Comparison of ENCODE assay signal across 1 cellular context in genomic region chr18:75210274-75211001, GRCh38.
A peak's percentile ranks its signal among the peaks of the same experiment; 100 is the strongest.
TF ChIP-seq lines count a peak whose summit lies in the region.

A gene with protein sequence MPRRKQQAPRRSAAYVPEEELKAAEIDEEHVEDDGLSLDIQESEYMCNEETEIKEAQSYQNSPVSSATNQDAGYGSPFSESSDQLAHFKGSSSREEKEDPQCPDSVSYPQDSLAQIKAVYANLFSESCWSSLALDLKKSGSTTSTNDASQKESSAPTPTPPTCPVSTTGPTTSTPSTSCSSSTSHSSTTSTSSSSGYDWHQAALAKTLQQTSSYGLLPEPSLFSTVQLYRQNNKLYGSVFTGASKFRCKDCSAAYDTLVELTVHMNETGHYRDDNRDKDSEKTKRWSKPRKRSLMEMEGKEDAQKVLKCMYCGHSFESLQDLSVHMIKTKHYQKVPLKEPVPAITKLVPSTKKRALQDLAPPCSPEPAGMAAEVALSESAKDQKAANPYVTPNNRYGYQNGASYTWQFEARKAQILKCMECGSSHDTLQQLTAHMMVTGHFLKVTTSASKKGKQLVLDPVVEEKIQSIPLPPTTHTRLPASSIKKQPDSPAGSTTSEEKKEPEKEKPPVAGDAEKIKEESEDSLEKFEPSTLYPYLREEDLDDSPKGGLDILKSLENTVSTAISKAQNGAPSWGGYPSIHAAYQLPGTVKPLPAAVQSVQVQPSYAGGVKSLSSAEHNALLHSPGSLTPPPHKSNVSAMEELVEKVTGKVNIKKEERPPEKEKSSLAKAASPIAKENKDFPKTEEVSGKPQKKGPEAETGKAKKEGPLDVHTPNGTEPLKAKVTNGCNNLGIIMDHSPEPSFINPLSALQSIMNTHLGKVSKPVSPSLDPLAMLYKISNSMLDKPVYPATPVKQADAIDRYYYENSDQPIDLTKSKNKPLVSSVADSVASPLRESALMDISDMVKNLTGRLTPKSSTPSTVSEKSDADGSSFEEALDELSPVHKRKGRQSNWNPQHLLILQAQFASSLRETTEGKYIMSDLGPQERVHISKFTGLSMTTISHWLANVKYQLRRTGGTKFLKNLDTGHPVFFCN (N-terminal part only) (plus strand): TSS chr18:75210797. CDS start chr18:75211877, 1,080 bp downstream.

TF ChIP-seq in K562, 482 proteins besides CTCF, POLR2A, EP300 and RAD21 (continued from another document and continues in another):
- TF ChIP-seq, protein P1, sequence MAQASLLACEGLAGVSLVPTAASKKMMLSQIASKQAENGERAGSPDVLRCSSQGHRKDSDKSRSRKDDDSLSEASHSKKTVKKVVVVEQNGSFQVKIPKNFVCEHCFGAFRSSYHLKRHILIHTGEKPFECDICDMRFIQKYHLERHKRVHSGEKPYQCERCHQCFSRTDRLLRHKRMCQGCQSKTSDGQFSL (CRISPR knock-in tag; IDR thresholded peaks at IDR 0.05), result no peak
- TF ChIP-seq, protein P1 (tag; IDR thresholded peaks at IDR 0.05), result peak in 1 of 2 experiments; percentile 76; a peak in 2 of 4 replicates
- TF ChIP-seq, protein P2, sequence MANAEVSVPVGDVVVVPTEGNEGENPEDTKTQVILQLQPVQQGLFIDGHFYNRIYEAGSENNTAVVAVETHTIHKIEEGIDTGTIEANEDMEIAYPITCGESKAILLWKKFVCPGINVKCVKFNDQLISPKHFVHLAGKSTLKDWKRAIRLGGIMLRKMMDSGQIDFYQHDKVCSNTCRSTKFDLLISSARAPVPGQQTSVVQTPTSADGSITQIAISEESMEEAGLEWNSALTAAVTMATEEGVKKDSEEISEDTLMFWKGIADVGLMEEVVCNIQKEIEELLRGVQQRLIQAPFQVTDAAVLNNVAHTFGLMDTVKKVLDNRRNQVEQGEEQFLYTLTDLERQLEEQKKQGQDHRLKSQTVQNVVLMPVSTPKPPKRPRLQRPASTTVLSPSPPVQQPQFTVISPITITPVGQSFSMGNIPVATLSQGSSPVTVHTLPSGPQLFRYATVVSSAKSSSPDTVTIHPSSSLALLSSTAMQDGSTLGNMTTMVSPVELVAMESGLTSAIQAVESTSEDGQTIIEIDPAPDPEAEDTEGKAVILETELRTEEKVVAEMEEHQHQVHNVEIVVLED (CRISPR knock-in tag; IDR thresholded peaks at IDR 0.05), result no peak
- no peak for TF ChIP-seq CAMTA2 (CRISPR knock-in tag; conservative IDR thresholded peaks at IDR 0.05)
- TF ChIP-seq L3MBTL2 (IDR thresholded peaks at IDR 0.05), result peak; percentile 40; the same call in 1 of the 2 replicates
- no peak for TF ChIP-seq RREB1 (CRISPR knock-in tag; IDR thresholded peaks at IDR 0.05)
- no peak for TF ChIP-seq POLR3G (IDR thresholded peaks at IDR 0.05; ENCODE audit: extremely low read depth, insufficient read length, insufficient replicate concordance)
- no peak for TF ChIP-seq ZNF175 (CRISPR knock-in tag; IDR thresholded peaks at IDR 0.05; ENCODE audit: low read depth)
- peak; percentile 60; the same call in 1 of the 2 replicates for TF ChIP-seq RNF2 (IDR thresholded peaks at IDR 0.05)
- no peak for TF ChIP-seq ZNF212 (CRISPR knock-in tag; IDR thresholded peaks at IDR 0.05)
- no peak for TF ChIP-seq SNRNP70 (optimal IDR thresholded peaks at IDR 0.05; ENCODE audit: low read depth, low read length)
- no peak for TF ChIP-seq EHMT2 (IDR thresholded peaks at IDR 0.05)
- TF ChIP-seq FOXM1 (IDR thresholded peaks at IDR 0.05; ENCODE audit: low read depth), result no peak
- no peak for TF ChIP-seq FOXM1 (CRISPR knock-in tag; IDR thresholded peaks at IDR 0.05; ENCODE audit: low read depth)
- TF ChIP-seq, protein P3, sequence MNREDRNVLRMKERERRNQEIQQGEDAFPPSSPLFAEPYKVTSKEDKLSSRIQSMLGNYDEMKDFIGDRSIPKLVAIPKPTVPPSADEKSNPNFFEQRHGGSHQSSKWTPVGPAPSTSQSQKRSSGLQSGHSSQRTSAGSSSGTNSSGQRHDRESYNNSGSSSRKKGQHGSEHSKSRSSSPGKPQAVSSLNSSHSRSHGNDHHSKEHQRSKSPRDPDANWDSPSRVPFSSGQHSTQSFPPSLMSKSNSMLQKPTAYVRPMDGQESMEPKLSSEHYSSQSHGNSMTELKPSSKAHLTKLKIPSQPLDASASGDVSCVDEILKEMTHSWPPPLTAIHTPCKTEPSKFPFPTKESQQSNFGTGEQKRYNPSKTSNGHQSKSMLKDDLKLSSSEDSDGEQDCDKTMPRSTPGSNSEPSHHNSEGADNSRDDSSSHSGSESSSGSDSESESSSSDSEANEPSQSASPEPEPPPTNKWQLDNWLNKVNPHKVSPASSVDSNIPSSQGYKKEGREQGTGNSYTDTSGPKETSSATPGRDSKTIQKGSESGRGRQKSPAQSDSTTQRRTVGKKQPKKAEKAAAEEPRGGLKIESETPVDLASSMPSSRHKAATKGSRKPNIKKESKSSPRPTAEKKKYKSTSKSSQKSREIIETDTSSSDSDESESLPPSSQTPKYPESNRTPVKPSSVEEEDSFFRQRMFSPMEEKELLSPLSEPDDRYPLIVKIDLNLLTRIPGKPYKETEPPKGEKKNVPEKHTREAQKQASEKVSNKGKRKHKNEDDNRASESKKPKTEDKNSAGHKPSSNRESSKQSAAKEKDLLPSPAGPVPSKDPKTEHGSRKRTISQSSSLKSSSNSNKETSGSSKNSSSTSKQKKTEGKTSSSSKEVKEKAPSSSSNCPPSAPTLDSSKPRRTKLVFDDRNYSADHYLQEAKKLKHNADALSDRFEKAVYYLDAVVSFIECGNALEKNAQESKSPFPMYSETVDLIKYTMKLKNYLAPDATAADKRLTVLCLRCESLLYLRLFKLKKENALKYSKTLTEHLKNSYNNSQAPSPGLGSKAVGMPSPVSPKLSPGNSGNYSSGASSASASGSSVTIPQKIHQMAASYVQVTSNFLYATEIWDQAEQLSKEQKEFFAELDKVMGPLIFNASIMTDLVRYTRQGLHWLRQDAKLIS (CRISPR knock-in tag; IDR thresholded peaks at IDR 0.05), result no peak
- TF ChIP-seq MCM2 (IDR thresholded peaks at IDR 0.05; ENCODE audit: low read depth), result no peak
- TF ChIP-seq TFAM (CRISPR knock-in tag; conservative IDR thresholded peaks at IDR 0.05), result no peak
- peak in 1 of 2 experiments; percentile 35 for TF ChIP-seq E2F6 (IDR thresholded peaks at IDR 0.05; ENCODE audit: borderline replicate concordance in 1 of 2, extremely low read depth in 1 of 2, insufficient read depth in 1 of 2, insufficient read length in 1 of 2, low read depth in 1 of 2, low read length in 1 of 2, poor library complexity in 1 of 2, severe bottlenecking in 1 of 2)
- peak; percentile 98 for TF ChIP-seq MEIS2 (IDR thresholded peaks at IDR 0.05; ENCODE audit: partially characterized antibody)
- no peak for TF ChIP-seq BACH1 (tag; IDR thresholded peaks at IDR 0.05)
- TF ChIP-seq TBL1XR1 (IDR thresholded peaks at IDR 0.05; ENCODE audit: low read length in 2 of 2), result no peak
- TF ChIP-seq TAF1 (IDR thresholded peaks at IDR 0.05; ENCODE audit: control insufficient read depth, extremely low read depth, insufficient read depth, low read length, severe bottlenecking), result peak; percentile 79
- TF ChIP-seq TFAP4 (CRISPR knock-in tag; IDR thresholded peaks at IDR 0.05; ENCODE audit: borderline replicate concordance), result no peak
- TF ChIP-seq E2F1 (CRISPR knock-in tag; IDR thresholded peaks at IDR 0.05), result no peak
- no peak for TF ChIP-seq USF2 (CRISPR knock-in tag; IDR thresholded peaks at IDR 0.05)
- peak; percentile 43; the same call in 1 of the 2 replicates for TF ChIP-seq ZBTB12 (CRISPR knock-in tag; IDR thresholded peaks at IDR 0.05)
- TF ChIP-seq HNRNPL (IDR thresholded peaks at IDR 0.05; ENCODE audit: low read depth, low read length), result no peak
- TF ChIP-seq GTF2E2 (tag; IDR thresholded peaks at IDR 0.05), result 0 out of 2 replicates have a peak, but pooled peaks have one; percentile 33
- no peak for TF ChIP-seq XRCC3 (IDR thresholded peaks at IDR 0.05)
- no peak for TF ChIP-seq RAD51 (IDR thresholded peaks at IDR 0.05; ENCODE audit: borderline replicate concordance, low read depth)
- no peak for TF ChIP-seq E2F4 (CRISPR knock-in tag; IDR thresholded peaks at IDR 0.05; ENCODE audit: low read depth)
- no peak for TF ChIP-seq ZNF311 (CRISPR knock-in tag; IDR thresholded peaks at IDR 0.05)
- no peak for TF ChIP-seq BCL6 (CRISPR knock-in tag; IDR thresholded peaks at IDR 0.05)
- no peak for TF ChIP-seq MTA2 (IDR thresholded peaks at IDR 0.05; ENCODE audit: low read depth)
